In the genomic region with DNA sequence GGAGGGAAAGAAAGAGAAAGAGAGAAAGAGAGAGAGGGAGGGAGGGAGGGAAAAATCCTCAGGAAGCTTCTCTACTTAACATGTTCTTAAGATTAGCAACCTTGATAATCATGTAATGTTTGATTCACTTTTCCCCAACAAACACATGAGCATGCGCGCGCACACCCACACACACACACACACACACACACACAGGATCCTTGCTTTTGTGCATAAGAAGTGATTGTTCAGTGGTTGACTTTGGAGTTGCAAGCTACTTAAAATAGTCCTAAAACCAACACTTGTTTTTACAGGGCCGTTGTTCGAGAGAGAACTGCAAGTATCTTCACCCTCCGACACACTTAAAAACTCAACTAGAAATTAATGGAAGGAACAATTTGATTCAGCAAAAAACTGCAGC, we compare ENCODE assay signal across 24 cellular contexts.
A peak's percentile ranks its signal among the peaks of the same experiment; 100 is the strongest.
DNase-seq lines count a peak whose midpoint lies in the region; ATAC-seq, FAIRE-seq and TF ChIP-seq lines count a peak whose summit lies in the region.
"Had no signal": no experiment of that assay in that cellular context is flagged by ENCODE, and none has a peak within 500 bp of the region (broad histone marks: within the 10 kb centered on the region; RNA-seq: fewer than 3 reads in every experiment).

No MANE protein-coding gene starts in this region.

- peaks cover 43% of the 10 kb centered on the region for H4K20me1 ChIP-seq in smooth muscle cell (ENCODE audit: low read depth)

- 89% methylated on average over 6 of the region's 6 CpGs for WGBS in smooth muscle cell (ENCODE audit: low lambda C conversion rate)
- WGBS in small intestine, 3 donors: 87 to 96% (median 96%) methylated on average over 6 of the region's 6 CpGs

- no peak overlapping the region for H3K9ac ChIP-seq in smooth muscle cell (ENCODE audit: low read depth)

- H3K27me3 ChIP-seq in smooth muscle cell (ENCODE audit: low read depth) (no peaks in the 10 kb centered on the region), small intestine (ENCODE audit: control insufficient read depth in 2 of 2, insufficient read depth in 2 of 2, low read length in 2 of 2) (no peaks in the 10 kb centered on the region)
- H3K27me3 ChIP-seq: BE2C had no signal

- peaks cover 39% of the 10 kb centered on the region for H3K79me2 ChIP-seq in smooth muscle cell (ENCODE audit: low read depth)

- peaks cover 18% of the 10 kb centered on the region for H3K36me3 Mint-ChIP-seq in activated T-helper 17 cell treated with anti-CD3 and anti-CD28 coated beads, Interleukin-2, amount 50 U/mL, for 72 hours (ENCODE audit: low read depth)

- TF ChIP-seq CTCF in cardiac fibroblast (IDR thresholded peaks at IDR 0.05; ENCODE audit: low read depth, low read length): no peak
- TF ChIP-seq CTCF in fibroblast of mammary gland (conservative IDR thresholded peaks at IDR 0.05; ENCODE audit: control insufficient read depth, insufficient read depth, low read depth, low read length): no peak
- no peak for TF ChIP-seq CTCF in smooth muscle cell (IDR thresholded peaks at IDR 0.05; ENCODE audit: borderline replicate concordance, insufficient read depth, poor library complexity, severe bottlenecking)

- H3K27ac ChIP-seq in smooth muscle cell (ENCODE audit: low read depth) (peak overlapping the region; percentile 96), small intestine (ENCODE audit: low read depth in 1 of 2, low read length in 1 of 2) (no peak overlapping the region)
- H3K27ac ChIP-seq: PC-9, RWPE1 had no signal

- H3F3A ChIP-seq in smooth muscle cell (ENCODE audit: low read depth): peaks cover 7% of the 10 kb centered on the region

- no peak overlapping the region for H3K4me3 Mint-ChIP-seq in activated T-helper 17 cell treated with anti-CD3 and anti-CD28 coated beads, Interleukin-2, amount 50 U/mL, for 72 hours
- H3K4me3 Mint-ChIP-seq: H9, HFFc6 had no signal

- H3K36me3 ChIP-seq in smooth muscle cell (ENCODE audit: low read depth) (no peaks in the 10 kb centered on the region), small intestine (ENCODE audit: control insufficient read depth in 2 of 2, insufficient read depth in 2 of 2, low read length in 2 of 2) (no peaks in the 10 kb centered on the region)

- H3K4me3 ChIP-seq in cardiac fibroblast (replicated peaks in 1 of 2; ENCODE audit: low read depth in 2 of 2, low read length in 2 of 2): no peak overlapping the region
- no peak overlapping the region for H3K4me3 ChIP-seq in fibroblast of mammary gland (ENCODE audit: control insufficient read depth, low read depth, low read length)
- no peak overlapping the region for H3K4me3 ChIP-seq in smooth muscle cell
- H3K4me3 ChIP-seq in small intestine (ENCODE audit: low read depth in 1 of 2, low read length in 2 of 2): no peak overlapping the region
- H3K4me3 ChIP-seq: PC-9 had no signal

- H3K9me3 ChIP-seq in smooth muscle cell (replicated peaks; ENCODE audit: low read depth) (no peaks in the 10 kb centered on the region), small intestine (ENCODE audit: control insufficient read depth, low read depth) (no peaks in the 10 kb centered on the region)
- H3K9me3 ChIP-seq: BE2C had no signal

- H3K27me3 Mint-ChIP-seq in activated T-helper 17 cell treated with anti-CD3 and anti-CD28 coated beads, Interleukin-2, amount 50 U/mL, for 72 hours: no peaks in the 10 kb centered on the region

- DNase-seq in cardiac fibroblast (ENCODE audit: low read depth in 2 of 2): peak; percentile 20 to 26
- peak; percentile 46 for DNase-seq in fibroblast of mammary gland (ENCODE audit: low read depth)
- no peak for DNase-seq in smooth muscle cell (lab: John Stamatoyannopoulos, UW; ENCODE audit: unreplicated experiment)
- no peak for DNase-seq in small intestine
- DNase-seq: BE2C, EL, GF-D8, H9, HFFc6, KG1, NCI-H1092, NCI-H1436, NCI-H187 treated with DMSO at 0.1 percent for 48 hours, NCI-H226, NCI-H510A treated with DMSO at 0.1 percent for 48 hours, NCI-H748 treated with DMSO at 0.1 percent for 48 hours, PC-9, SHP77 treated with DMSO at 0.1 percent for 48 hours had no signal

- H3K27ac Mint-ChIP-seq in activated T-helper 17 cell treated with anti-CD3 and anti-CD28 coated beads, Interleukin-2, amount 50 U/mL, for 72 hours: peak overlapping the region; percentile 55
- H3K27ac Mint-ChIP-seq: H9 had no signal

- no peak overlapping the region for H3K4me2 ChIP-seq in smooth muscle cell
- H3K4me2 ChIP-seq: PC-9 had no signal

- peaks cover 16% of the 10 kb centered on the region for H3K4me1 Mint-ChIP-seq in activated T-helper 17 cell treated with anti-CD3 and anti-CD28 coated beads, Interleukin-2, amount 50 U/mL, for 72 hours

- no peak overlapping the region for H2AFZ ChIP-seq in smooth muscle cell (ENCODE audit: low read depth)
- H2AFZ ChIP-seq: PC-9 had no signal

- FAIRE-seq in small intestine (lab: Jason Lieb, UNC): no peak
- FAIRE-seq: D721Med, HTR-8/SVneo had no signal

- H3K4me1 ChIP-seq in smooth muscle cell (ENCODE audit: low read depth) (peaks cover 13% of the 10 kb centered on the region), small intestine (ENCODE audit: control insufficient read depth in 2 of 2, insufficient read depth in 1 of 2, low read depth in 1 of 2, low read length in 1 of 2) (no peaks in the 10 kb centered on the region)

- H3K9me3 Mint-ChIP-seq in activated T-helper 17 cell treated with anti-CD3 and anti-CD28 coated beads, Interleukin-2, amount 50 U/mL, for 72 hours: no peaks in the 10 kb centered on the region
- H3K9me3 Mint-ChIP-seq: H9, HFFc6 had no signal

- ATAC-seq in activated T-helper 17 cell treated with anti-CD3 and anti-CD28 coated beads, Interleukin-2, amount 50 U/mL, for 72 hours (replicated peaks): no peak
- no peak for ATAC-seq in GM18868 (IDR thresholded peaks at IDR 0.05; ENCODE audit: unreplicated experiment)
- ATAC-seq in HG03135 (IDR thresholded peaks at IDR 0.05; ENCODE audit: unreplicated experiment): no peak

Comparison
In these comparisons a context has a peak if more than half of its experiments do, and no peak if none do; other contexts are left out.
1. DNase-seq: peak in cardiac fibroblast (2 of 2) and fibroblast of mammary gland (single experiment); none in smooth muscle cell (single experiment) and small intestine (single experiment).